Comparison of ENCODE assay signal across 13 cellular contexts in the genomic region with DNA sequence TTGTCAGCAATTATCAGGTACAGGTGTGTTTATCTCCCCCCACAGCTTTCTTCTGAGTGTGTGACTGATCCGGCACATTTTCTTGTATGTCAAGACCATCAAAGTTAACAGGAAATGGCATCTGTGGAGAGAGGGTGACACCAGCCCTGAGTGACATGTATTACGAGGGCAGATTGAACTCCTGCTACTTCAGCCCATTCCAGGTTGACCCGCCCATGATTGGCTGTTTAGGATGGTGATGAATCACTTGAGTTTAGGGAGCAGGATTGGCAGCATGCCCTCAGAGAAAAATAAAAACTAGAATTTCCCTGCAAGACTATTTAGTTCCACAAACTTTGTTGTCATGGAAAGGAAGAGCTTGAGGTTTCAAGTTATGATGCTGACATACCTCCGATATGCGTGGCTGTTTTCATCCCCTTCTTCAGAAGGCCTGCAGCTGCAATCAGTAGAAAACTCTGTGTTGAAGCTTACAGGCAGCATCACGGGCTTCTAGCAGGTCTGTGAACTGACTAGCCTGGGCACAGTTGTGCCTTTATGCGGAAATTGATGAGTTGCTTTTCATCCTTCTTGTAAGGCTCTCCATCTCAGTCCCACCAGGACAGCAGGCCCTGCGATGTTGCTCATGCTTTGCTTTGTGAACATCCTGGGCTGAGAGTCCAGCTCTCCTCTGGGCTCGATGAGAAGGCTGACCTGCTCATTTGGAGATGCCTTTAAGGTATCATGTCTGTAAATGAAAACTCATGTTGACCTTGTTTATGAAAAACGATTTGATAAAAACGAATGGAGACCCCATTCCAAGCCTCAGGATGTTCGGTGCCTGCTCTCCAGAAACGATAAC. TPM values are rescaled to one million over a fixed set of nuclear protein-coding genes. Genes with fewer than 3 reads are reported as not detected.
DNase-seq lines count a peak whose midpoint lies in the region; ATAC-seq lines count a peak whose summit lies in the region.
"Had no signal": no experiment of that assay in that cellular context is flagged by ENCODE, and none has a peak within 500 bp of the region (broad histone marks: within the 10 kb centered on the region; RNA-seq: fewer than 3 reads in every experiment).

No MANE protein-coding gene starts in this region.

- H3K4me1 Mint-ChIP-seq in activated T-cell treated with anti-CD3 and anti-CD28 coated beads, Interleukin-2, amount 50 U/mL, for 4 hours (ENCODE audit: low read depth) = peaks cover 7% of the 10 kb centered on the region
- peaks cover 13% of the 10 kb centered on the region for H3K4me1 Mint-ChIP-seq in activated CD8-positive, alpha-beta T cell treated with anti-CD3 and anti-CD28 coated beads, Interleukin-2, amount 10 ng/mL, durations not matched to agents 7 days and 5 days (ENCODE audit: low read depth)
- peaks cover 12% of the 10 kb centered on the region for H3K4me1 Mint-ChIP-seq in stimulated activated effector memory CD8-positive, alpha-beta T cell treated with anti-CD3 and anti-CD28 coated beads, Interleukin-12 subunit alpha, Interleukin-12 subunit beta, amount 100 ng/mL, for 72 hours

- CTCF ChIA-PET in activated CD8-positive, alpha-beta T cell treated with anti-CD3 and anti-CD28 coated beads, Interleukin-2, amount 10 ng/mL, durations not matched to agents 7 days and 5 days (lab: Charles Lee) = no interaction called here

- no peak overlapping the region for H3K4me3 Mint-ChIP-seq in activated T-cell treated with anti-CD3 and anti-CD28 coated beads, Interleukin-2, amount 50 U/mL, for 4 hours
- no peak overlapping the region for H3K4me3 Mint-ChIP-seq in activated CD8-positive, alpha-beta T cell treated with anti-CD3 and anti-CD28 coated beads, Interleukin-2, amount 10 ng/mL, durations not matched to agents 7 days and 5 days
- H3K4me3 Mint-ChIP-seq in stimulated activated effector memory CD8-positive, alpha-beta T cell treated with anti-CD3 and anti-CD28 coated beads, Interleukin-12 subunit alpha, Interleukin-12 subunit beta, amount 100 ng/mL, for 72 hours = no peak overlapping the region

- peak; percentile 43 to 52 for ATAC-seq in activated T-cell treated with anti-CD3 and anti-CD28 coated beads, Interleukin-2, amount 50 U/mL, for 4 hours
- ATAC-seq in activated CD8-positive, alpha-beta T cell treated with anti-CD3 and anti-CD28 coated beads, Interleukin-2, amount 10 ng/mL, durations not matched to agents 7 days and 5 days = peak; percentile 47
- ATAC-seq in stimulated activated effector memory CD8-positive, alpha-beta T cell treated with anti-CD3 and anti-CD28 coated beads, Interleukin-12 subunit alpha, Interleukin-12 subunit beta, amount 100 ng/mL, for 72 hours = peak; percentile 53
- ATAC-seq: sciatic nerve, SK-N-SH treated with all-trans-retinoic acid at 6 μM for 48 hours had no signal

- no peaks in the 10 kb centered on the region for H3K9me3 Mint-ChIP-seq in activated T-cell treated with anti-CD3 and anti-CD28 coated beads, Interleukin-2, amount 50 U/mL, for 4 hours
- no peaks in the 10 kb centered on the region for H3K9me3 Mint-ChIP-seq in activated CD8-positive, alpha-beta T cell treated with anti-CD3 and anti-CD28 coated beads, Interleukin-2, amount 10 ng/mL, durations not matched to agents 7 days and 5 days (ENCODE audit: insufficient read depth)
- H3K9me3 Mint-ChIP-seq in stimulated activated effector memory CD8-positive, alpha-beta T cell treated with anti-CD3 and anti-CD28 coated beads, Interleukin-12 subunit alpha, Interleukin-12 subunit beta, amount 100 ng/mL, for 72 hours = no peaks in the 10 kb centered on the region
- H3K9me3 Mint-ChIP-seq: nephron had no signal

- no peaks in the 10 kb centered on the region for H3K36me3 Mint-ChIP-seq in activated T-cell treated with anti-CD3 and anti-CD28 coated beads, Interleukin-2, amount 50 U/mL, for 4 hours (ENCODE audit: insufficient read depth)
- no peaks in the 10 kb centered on the region for H3K36me3 Mint-ChIP-seq in activated CD8-positive, alpha-beta T cell treated with anti-CD3 and anti-CD28 coated beads, Interleukin-2, amount 10 ng/mL, durations not matched to agents 7 days and 5 days (ENCODE audit: low read depth)
- no peaks in the 10 kb centered on the region for H3K36me3 Mint-ChIP-seq in stimulated activated effector memory CD8-positive, alpha-beta T cell treated with anti-CD3 and anti-CD28 coated beads, Interleukin-12 subunit alpha, Interleukin-12 subunit beta, amount 100 ng/mL, for 72 hours

- DNase-seq in activated T-cell treated with anti-CD3 and anti-CD28 coated beads, Interleukin-2, amount 50 U/mL, for 4 hours = no peak
- DNase-seq in activated T-cell treated with anti-CD3 and anti-CD28 coated beads, Interleukin-2, amount 50 U/mL, for 1 hour = no peak
- DNase-seq in activated CD8-positive, alpha-beta T cell treated with anti-CD3 and anti-CD28 coated beads, Interleukin-2, amount 10 ng/mL, durations not matched to agents 7 days and 5 days = no peak
- DNase-seq in fibroblast of the conjunctiva (ENCODE audit: low read depth) (peak; percentile 10), Kasumi-1 (lab: John Stamatoyannopoulos, UW) (no peak), iPS-NIHi11 (ENCODE audit: low spot score) (no peak), NCI-H1048 (lab: John Stamatoyannopoulos, UW) (no peak)
- DNase-seq in stimulated activated effector memory CD8-positive, alpha-beta T cell treated with anti-CD3 and anti-CD28 coated beads, Interleukin-12 subunit alpha, Interleukin-12 subunit beta, amount 100 ng/mL, for 72 hours (ENCODE audit: low spot score in 2 of 2) = no peak
- DNase-seq: ACHN, brain microvascular endothelial cell had no signal

- peaks cover 73% of the 10 kb centered on the region for H3K27me3 Mint-ChIP-seq in activated T-cell treated with anti-CD3 and anti-CD28 coated beads, Interleukin-2, amount 50 U/mL, for 4 hours (ENCODE audit: low read depth)
- peaks cover 77% of the 10 kb centered on the region for H3K27me3 Mint-ChIP-seq in activated CD8-positive, alpha-beta T cell treated with anti-CD3 and anti-CD28 coated beads, Interleukin-2, amount 10 ng/mL, durations not matched to agents 7 days and 5 days (ENCODE audit: low read depth)

- H3K27ac Mint-ChIP-seq in activated CD8-positive, alpha-beta T cell treated with anti-CD3 and anti-CD28 coated beads, Interleukin-2, amount 10 ng/mL, durations not matched to agents 7 days and 5 days = no peak overlapping the region
- no peak overlapping the region for H3K27ac Mint-ChIP-seq in stimulated activated effector memory CD8-positive, alpha-beta T cell treated with anti-CD3 and anti-CD28 coated beads, Interleukin-12 subunit alpha, Interleukin-12 subunit beta, amount 100 ng/mL, for 72 hours

- POLR2A ChIA-PET in activated CD8-positive, alpha-beta T cell treated with anti-CD3 and anti-CD28 coated beads, Interleukin-2, amount 10 ng/mL, durations not matched to agents 7 days and 5 days (lab: Charles Lee) = interaction anchor here (0.5 to 0.8 kb wide), 3 partner anchors 9 to 154 kb away, joined by 3 read pairs; no protein-coding TSS in a partner anchor

RNA-seq across cellular contexts. Expression of gene CELF2, which starts 8.0 kb away (rescaled TPM):
- 100 to 1,000 TPM; 112 to 121 (median 113) TPM for total RNA-seq in activated T-cell treated with anti-CD3 and anti-CD28 coated beads, Interleukin-2, amount 50 U/mL, for 4 hours
- 100 to 1,000 TPM; 179 to 182 TPM for total RNA-seq in activated CD8-positive, alpha-beta T cell treated with anti-CD3 and anti-CD28 coated beads, Interleukin-2, amount 10 ng/mL, durations not matched to agents 7 days and 5 days
